ENCODE assay signal across 9 cellular contexts in genomic region chr3:21330293-21330692, GRCh38.
A peak's percentile ranks its signal among the peaks of the same experiment; 100 is the strongest.
DNase-seq lines count a peak whose midpoint lies in the region; ATAC-seq and TF ChIP-seq lines count a peak whose summit lies in the region.
"Had no signal": no experiment of that assay in that cellular context is flagged by ENCODE, and none has a peak within 500 bp of the region (broad histone marks: within the 10 kb centered on the region; RNA-seq: fewer than 3 reads in every experiment).

No MANE protein-coding gene starts in this region.

- H4K20me1 ChIP-seq in smooth muscle cell (ENCODE audit: low read depth), result no peaks in the 10 kb centered on the region

- DNase-seq in RPMI8226 (peak; percentile 39), memory B cell (ENCODE audit: low spot score in 2 of 2) (no peak), smooth muscle cell (lab: John Stamatoyannopoulos, UW; ENCODE audit: unreplicated experiment) (no peak)
- no peak for DNase-seq in stimulated activated naive CD4-positive, alpha-beta T cell treated with Interleukin-2 at 50 U/mL for 16 hours (lab: John Stamatoyannopoulos, UW)
- DNase-seq in activated naive CD4-positive, alpha-beta T cell treated with anti-CD3 and anti-CD28 coated beads, Interleukin-2, amount 10 ng/mL, durations not matched to agents 7 days and 5 days, result no peak
- no peak for DNase-seq in activated T-cell treated with anti-CD3 and anti-CD28 coated beads, Interleukin-2, amount 50 U/mL, for 24 hours

- peaks cover 10% of the 10 kb centered on the region for H3K4me1 ChIP-seq in smooth muscle cell (ENCODE audit: low read depth)

- no peak overlapping the region for H2AFZ ChIP-seq in smooth muscle cell (ENCODE audit: low read depth)

- H3K4me2 ChIP-seq in smooth muscle cell, result no peak overlapping the region

- ATAC-seq in GM19023 (IDR thresholded peaks at IDR 0.05; ENCODE audit: unreplicated experiment), result peak; percentile 79
- peak; percentile 94 for ATAC-seq in HG02852 (IDR thresholded peaks at IDR 0.05; ENCODE audit: unreplicated experiment)
- ATAC-seq in memory B cell (ENCODE audit: low read depth), result no peak
- ATAC-seq: HCT116 had no signal

- CTCF ChIA-PET in activated naive CD4-positive, alpha-beta T cell treated with anti-CD3 and anti-CD28 coated beads, Interleukin-2, amount 10 ng/mL, durations not matched to agents 7 days and 5 days (lab: Charles Lee), result no interaction called here

- no peak overlapping the region for H3K4me3 ChIP-seq in smooth muscle cell

- H3K79me2 ChIP-seq in smooth muscle cell (ENCODE audit: low read depth), result no peaks in the 10 kb centered on the region

- 64% methylated on average over 2 of the region's 2 CpGs for WGBS in smooth muscle cell (ENCODE audit: low lambda C conversion rate)

- no peaks in the 10 kb centered on the region for H3K9me3 ChIP-seq in smooth muscle cell (replicated peaks; ENCODE audit: low read depth)

- no peaks in the 10 kb centered on the region for H3K36me3 ChIP-seq in smooth muscle cell (ENCODE audit: low read depth)

- peaks cover 3% of the 10 kb centered on the region for H3K4me1 Mint-ChIP-seq in memory B cell
- H3K4me1 Mint-ChIP-seq in activated naive CD4-positive, alpha-beta T cell treated with anti-CD3 and anti-CD28 coated beads, Interleukin-2, amount 10 ng/mL, durations not matched to agents 7 days and 5 days, result no peaks in the 10 kb centered on the region
- peaks cover 2% of the 10 kb centered on the region for H3K4me1 Mint-ChIP-seq in activated T-cell treated with anti-CD3 and anti-CD28 coated beads, Interleukin-2, amount 50 U/mL, for 24 hours (ENCODE audit: low read depth)

- H3F3A ChIP-seq in smooth muscle cell (ENCODE audit: low read depth), result peaks cover 3% of the 10 kb centered on the region

- H3K9ac ChIP-seq in smooth muscle cell (ENCODE audit: low read depth), result no peak overlapping the region

- H3K36me3 Mint-ChIP-seq in memory B cell, result no peaks in the 10 kb centered on the region
- H3K36me3 Mint-ChIP-seq in activated naive CD4-positive, alpha-beta T cell treated with anti-CD3 and anti-CD28 coated beads, Interleukin-2, amount 10 ng/mL, durations not matched to agents 7 days and 5 days, result no peaks in the 10 kb centered on the region
- H3K36me3 Mint-ChIP-seq in activated T-cell treated with anti-CD3 and anti-CD28 coated beads, Interleukin-2, amount 50 U/mL, for 24 hours (ENCODE audit: low read depth), result no peaks in the 10 kb centered on the region

- no peaks in the 10 kb centered on the region for H3K27me3 Mint-ChIP-seq in memory B cell
- no peaks in the 10 kb centered on the region for H3K27me3 Mint-ChIP-seq in activated naive CD4-positive, alpha-beta T cell treated with anti-CD3 and anti-CD28 coated beads, Interleukin-2, amount 10 ng/mL, durations not matched to agents 7 days and 5 days
- H3K27me3 Mint-ChIP-seq in activated T-cell treated with anti-CD3 and anti-CD28 coated beads, Interleukin-2, amount 50 U/mL, for 24 hours, result no peaks in the 10 kb centered on the region

- no peaks in the 10 kb centered on the region for H3K27me3 ChIP-seq in smooth muscle cell (ENCODE audit: low read depth)

- no peak overlapping the region for H3K27ac ChIP-seq in smooth muscle cell (ENCODE audit: low read depth)

- no peak for TF ChIP-seq CTCF in smooth muscle cell (IDR thresholded peaks at IDR 0.05; ENCODE audit: borderline replicate concordance, insufficient read depth, poor library complexity, severe bottlenecking)

- peak overlapping the region; percentile 56 for H3K4me3 Mint-ChIP-seq in memory B cell
- no peak overlapping the region for H3K4me3 Mint-ChIP-seq in activated naive CD4-positive, alpha-beta T cell treated with anti-CD3 and anti-CD28 coated beads, Interleukin-2, amount 10 ng/mL, durations not matched to agents 7 days and 5 days
- H3K4me3 Mint-ChIP-seq in activated T-cell treated with anti-CD3 and anti-CD28 coated beads, Interleukin-2, amount 50 U/mL, for 24 hours, result no peak overlapping the region

- H3K9me3 Mint-ChIP-seq in memory B cell, result no peaks in the 10 kb centered on the region
- no peaks in the 10 kb centered on the region for H3K9me3 Mint-ChIP-seq in activated naive CD4-positive, alpha-beta T cell treated with anti-CD3 and anti-CD28 coated beads, Interleukin-2, amount 10 ng/mL, durations not matched to agents 7 days and 5 days
- no peaks in the 10 kb centered on the region for H3K9me3 Mint-ChIP-seq in activated T-cell treated with anti-CD3 and anti-CD28 coated beads, Interleukin-2, amount 50 U/mL, for 24 hours

- no peak overlapping the region for H3K27ac Mint-ChIP-seq in memory B cell
- H3K27ac Mint-ChIP-seq in activated naive CD4-positive, alpha-beta T cell treated with anti-CD3 and anti-CD28 coated beads, Interleukin-2, amount 10 ng/mL, durations not matched to agents 7 days and 5 days, result no peak overlapping the region
- H3K27ac Mint-ChIP-seq in activated T-cell treated with anti-CD3 and anti-CD28 coated beads, Interleukin-2, amount 50 U/mL, for 24 hours, result no peak overlapping the region
